ENCODE assay signal across 18 cellular contexts in the genomic region with DNA sequence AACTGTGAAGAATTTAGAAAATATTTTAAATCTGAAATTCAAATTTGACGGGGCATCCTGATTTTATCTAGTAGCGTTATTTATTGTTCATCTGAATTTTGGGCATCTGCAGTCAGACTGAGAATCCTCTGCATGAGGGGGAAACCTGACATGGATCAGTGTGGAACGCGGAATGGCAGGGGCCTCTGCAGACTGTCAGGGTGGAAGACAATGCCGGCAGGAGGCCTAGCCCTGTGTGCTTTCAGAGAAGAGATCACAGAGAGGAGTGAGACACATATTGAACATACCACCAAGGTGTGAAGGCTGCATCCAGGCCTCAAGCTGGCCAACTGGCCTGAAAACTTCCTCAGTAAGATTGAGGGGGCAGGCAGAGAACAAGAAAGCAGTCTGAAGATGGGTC.
DNase-seq lines count a peak whose midpoint lies in the region; ATAC-seq, FAIRE-seq and TF ChIP-seq lines count a peak whose summit lies in the region.
"Had no signal": no experiment of that assay in that cellular context is flagged by ENCODE, and none has a peak within 500 bp of the region (broad histone marks: within the 10 kb centered on the region; RNA-seq: fewer than 3 reads in every experiment).

No MANE protein-coding gene starts in this region.

- FAIRE-seq in H1 (lab: Jason Lieb, UNC) = no peak
- FAIRE-seq: GM12891, GM19239, HepG2, HTR-8/SVneo had no signal

- H4K8ac ChIP-seq in H1 (ENCODE audit: extremely low read depth, insufficient read depth, low read length) = peak overlapping the region; percentile 31; the same call in 1 of the 2 replicates
- H4K8ac ChIP-seq in mesendoderm (ENCODE audit: low read depth, low read length) = no peak overlapping the region

- H3K36me3 ChIP-seq in H1 (ENCODE audit: control insufficient read depth in 2 of 4, insufficient read depth in 4 of 4, low read length in 3 of 4) = no peaks in the 10 kb centered on the region
- H3K36me3 ChIP-seq in mesendoderm (ENCODE audit: control insufficient read depth, insufficient read depth, low read length) = no peaks in the 10 kb centered on the region

- H3K27me3 ChIP-seq in right cardiac atrium (ENCODE audit: control insufficient read depth, insufficient read depth) = no peaks in the 10 kb centered on the region
- H3K27me3 ChIP-seq in H1 (replicated peaks in 1 of 4; ENCODE audit: control insufficient read depth in 3 of 4, extremely low read depth in 1 of 4, insufficient read depth in 3 of 4, low read length in 3 of 4) = no peaks in the 10 kb centered on the region
- no peaks in the 10 kb centered on the region for H3K27me3 ChIP-seq in mesendoderm (ENCODE audit: insufficient read depth, low read length, poor library complexity)

- intact Hi-C loops in Right ventricle myocardium inferior (cut with DNase I) = no loop called here
- intact Hi-C loops in right cardiac atrium (cut with DNase I) = no loop called here

- no peak overlapping the region for H3K4me3 ChIP-seq in right cardiac atrium (ENCODE audit: low read length)
- H3K4me3 ChIP-seq in H1 (ENCODE audit: extremely low read depth in 1 of 4, insufficient read depth in 2 of 4, low read depth in 3 of 4, low read length in 4 of 4) = no peak overlapping the region
- no peak overlapping the region for H3K4me3 ChIP-seq in mesendoderm (ENCODE audit: low read length)

- in situ Hi-C loops in G401 (cut with HindIII; ENCODE audit: low sequenced_read_pairs) = no loop called here

- H2AFZ ChIP-seq in H1 (ENCODE audit: low read length) = 0 out of 2 replicates have a peak overlapping the region, but pooled peaks have one; percentile 44

- H4K5ac ChIP-seq in H1 (ENCODE audit: insufficient read length, low read depth, low read length) (no peak overlapping the region), mesendoderm (ENCODE audit: low read length) (no peak overlapping the region)

- TF ChIP-seq EP300 in H1 (IDR thresholded peaks at IDR 0.05; ENCODE audit: borderline replicate concordance in 1 of 2, low read depth in 2 of 2, low read length in 2 of 2) = no peak

- DNase-seq in Right ventricle myocardium inferior (ENCODE audit: missing footprints) (peak; percentile 41), right cardiac atrium (no peak), H1 (ENCODE audit: low read depth in 1 of 2, low spot score in 2 of 2) (no peak), mesendoderm (peak; percentile 84), SHP77 (lab: John Stamatoyannopoulos, UW) (no peak), Ammon's horn (ENCODE audit: low spot score) (no peak), NCI-H2196 (lab: John Stamatoyannopoulos, UW; ENCODE audit: unreplicated experiment) (no peak), G401 (ENCODE audit: low spot score) (no peak)
- DNase-seq: ACHN; C1 segment of cervical spinal cord; Calu3; CD4-positive, alpha-beta T cell; DMS 273 treated with DMSO at 0.1 percent for 48 hours had no signal

- H2BK15ac ChIP-seq in H1 (ENCODE audit: low read length) = no peak overlapping the region
- H2BK15ac ChIP-seq in mesendoderm (replicated peaks; ENCODE audit: low read depth) = no peak overlapping the region

- no peaks in the 10 kb centered on the region for H3K79me1 ChIP-seq in H1 (ENCODE audit: low read depth, low read length)
- no peaks in the 10 kb centered on the region for H3K79me1 ChIP-seq in mesendoderm (ENCODE audit: low read length)

- H3K4ac ChIP-seq in H1 (replicated peaks; ENCODE audit: insufficient read length, low read depth, low read length) = no peak overlapping the region
- H3K4ac ChIP-seq in mesendoderm (ENCODE audit: low read depth, low read length) = no peak overlapping the region

- H4K91ac ChIP-seq in H1 (replicated peaks; ENCODE audit: insufficient read length, low read length) = no peak overlapping the region

- POLR2A ChIA-PET in H1 (lab: Charles Lee; ENCODE audit: partially characterized antibody) = no interaction called here

- H3K27ac ChIP-seq in right cardiac atrium (ENCODE audit: low read length) (no peak overlapping the region), H1 (ENCODE audit: low read depth, low read length) (no peak overlapping the region), mesendoderm (ENCODE audit: low read depth, low read length) (no peak overlapping the region)

- CTCF ChIA-PET in H1 (lab: Charles Lee; ENCODE audit: partially characterized antibody) = no interaction called here

- no peak overlapping the region for H2BK120ac ChIP-seq in H1 (replicated peaks; ENCODE audit: low read depth, low read length)
- no peak overlapping the region for H2BK120ac ChIP-seq in mesendoderm (ENCODE audit: low read depth, low read length)

- no peak overlapping the region for H2BK12ac ChIP-seq in H1 (ENCODE audit: low read depth, low read length)

- H3K4me1 ChIP-seq in right cardiac atrium (ENCODE audit: control insufficient read depth, insufficient read depth, low read length) (no peaks in the 10 kb centered on the region), H1 (replicated peaks in 1 of 4; ENCODE audit: control insufficient read depth in 3 of 4, insufficient read depth in 4 of 4, low read length in 3 of 4) (peaks cover 0 to 5% (median 0%) of the 10 kb centered on the region in 4 experiments; a peak in 3 of 7 replicates), mesendoderm (ENCODE audit: control insufficient read depth, low read depth, low read length) (peaks cover 2% of the 10 kb centered on the region)

- no peak for ATAC-seq in Right ventricle myocardium inferior
- no peak for ATAC-seq in right cardiac atrium
- ATAC-seq: HCT116, HepG2 had no signal

- H3K9me3 ChIP-seq in right cardiac atrium (ENCODE audit: control insufficient read depth, low read length) (no peaks in the 10 kb centered on the region), H1 (ENCODE audit: insufficient read depth in 2 of 2, low read depth in 1 of 2, low read length in 1 of 2) (no peaks in the 10 kb centered on the region)

- H2BK5ac ChIP-seq in H1 (ENCODE audit: low read depth, low read length) (no peak overlapping the region), mesendoderm (ENCODE audit: low read length) (no peak overlapping the region)

- no peak overlapping the region for H2BK20ac ChIP-seq in H1 (ENCODE audit: low read length)

- no peak for TF ChIP-seq RAD21 in H1 (IDR thresholded peaks at IDR 0.05 in 1 of 2, conservative IDR thresholded peaks at IDR 0.05 in 1 of 2; ENCODE audit: low read depth in 2 of 2, low read length in 2 of 2)

- no peak overlapping the region for H3K14ac ChIP-seq in H1 (ENCODE audit: insufficient read length)

- no peak overlapping the region for H3K4me2 ChIP-seq in H1 (ENCODE audit: insufficient read depth in 1 of 2, low read depth in 2 of 2, low read length in 2 of 2)
- no peak overlapping the region for H3K4me2 ChIP-seq in mesendoderm (ENCODE audit: low read length)

- no peak overlapping the region for H3K18ac ChIP-seq in H1 (ENCODE audit: extremely low read depth, low read length)
- H3K18ac ChIP-seq in mesendoderm (ENCODE audit: low read length) = no peak overlapping the region

- H2AK5ac ChIP-seq in H1 (ENCODE audit: low read depth, low read length) (no peak overlapping the region), mesendoderm (ENCODE audit: low read length) (no peak overlapping the region)

- no peaks in the 10 kb centered on the region for H4K20me1 ChIP-seq in H1 (replicated peaks in 1 of 2; ENCODE audit: control insufficient read depth in 1 of 2, insufficient read depth in 2 of 2, low read length in 2 of 2)

- H3K9ac ChIP-seq in H1 (replicated peaks in 1 of 4; ENCODE audit: extremely low read depth in 1 of 4, low read depth in 3 of 4, low read length in 3 of 4) (no peak overlapping the region), mesendoderm (ENCODE audit: low read length) (no peak overlapping the region)

- no peaks in the 10 kb centered on the region for H3K23me2 ChIP-seq in H1 (ENCODE audit: low read depth, low read length)

- TF ChIP-seq CTCF in H1 (IDR thresholded peaks at IDR 0.05; ENCODE audit: control extremely low read depth in 1 of 3, insufficient read depth in 1 of 3, low read depth in 1 of 3, low read length in 3 of 3) = no peak

- no peak overlapping the region for H3K56ac ChIP-seq in H1 (replicated peaks; ENCODE audit: insufficient read length, low read depth, low read length)
- no peak overlapping the region for H3K56ac ChIP-seq in mesendoderm (ENCODE audit: low read length)

- H3K79me2 ChIP-seq in H1 (ENCODE audit: control insufficient read depth in 1 of 2, insufficient read depth in 2 of 2, low read length in 2 of 2) (no peaks in the 10 kb centered on the region), mesendoderm (ENCODE audit: control insufficient read depth, insufficient read depth, low read length) (no peaks in the 10 kb centered on the region)

- 76% methylated on average over 5 of the region's 5 CpGs for WGBS in right cardiac atrium
- WGBS in H1 (ENCODE audit: extremely low coverage in 1 of 2, insufficient coverage in 1 of 2, insufficient read length in 1 of 2, insufficient replicate concordance in 2 of 2, low coverage in 1 of 2, low lambda C conversion rate in 2 of 2, missing lambda C conversion rate in 1 of 2), 2 experiments = 88% methylated on average over 5 of the region's 5 CpGs; no CpG with 5 or more reads in 1 of the 2 experiments
- WGBS in mesendoderm (ENCODE audit: extremely low coverage, insufficient coverage, low lambda C conversion rate) = no CpG with 5 or more reads among the region's 5 CpGs

- TF ChIP-seq POLR2A in H1 (IDR thresholded peaks at IDR 0.05; ENCODE audit: control extremely low read depth in 1 of 2, low read depth in 2 of 2, low read length in 2 of 2) = no peak

- no peak overlapping the region for H3K23ac ChIP-seq in H1 (ENCODE audit: insufficient read length)
- no peak overlapping the region for H3K23ac ChIP-seq in mesendoderm (ENCODE audit: low read length)

TF ChIP-seq in H1, 55 proteins besides CTCF, POLR2A, EP300 and RAD21 (continues in another document):
- TF ChIP-seq BRCA1 (IDR thresholded peaks at IDR 0.05; ENCODE audit: low read depth, low read length) (no peak), SP1 (IDR thresholded peaks at IDR 0.05; ENCODE audit: low read depth, low read length) (0 out of 2 replicates have a peak, but pooled peaks have one; percentile 21), SIRT6 (IDR thresholded peaks at IDR 0.05; ENCODE audit: low read length) (no peak)
- TF ChIP-seq, protein P1, sequence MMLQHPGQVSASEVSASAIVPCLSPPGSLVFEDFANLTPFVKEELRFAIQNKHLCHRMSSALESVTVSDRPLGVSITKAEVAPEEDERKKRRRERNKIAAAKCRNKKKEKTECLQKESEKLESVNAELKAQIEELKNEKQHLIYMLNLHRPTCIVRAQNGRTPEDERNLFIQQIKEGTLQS (IDR thresholded peaks at IDR 0.05; ENCODE audit: insufficient read depth, low read depth, low read length) = no peak

Comparison
In these comparisons a context has a peak if more than half of its experiments do, and no peak if none do; other contexts are left out.
1. DNase-seq: peak in Right ventricle myocardium inferior (single experiment) and mesendoderm (single experiment); none in right cardiac atrium (0 of 3), H1 (0 of 2), SHP77 (0 of 2), Ammon's horn (single experiment), NCI-H2196 (single experiment) and G401 (single experiment).